In genomic region chr18:12243272-12243671, GRCh38 we compare ENCODE assay signal across 14 cellular contexts. TPM values are rescaled to one million over a fixed set of nuclear protein-coding genes. Genes with fewer than 3 reads are reported as not detected.
"Had no signal": no experiment of that assay in that cellular context is flagged by ENCODE, and none has a peak within 500 bp of the region (broad histone marks: within the 10 kb centered on the region; RNA-seq: fewer than 3 reads in every experiment).

No MANE protein-coding gene starts in this region.

RNA-seq across cellular contexts. Expression of gene CIDEA, which starts 10.9 kb away (rescaled TPM):
- total RNA-seq: activated B cell treated with CpG ODN at 0.5 μM for 24 hours; activated CD4-positive, alpha-beta memory T cell treated with anti-CD3 and anti-CD28 coated beads for 36 hours; activated CD4-positive, alpha-beta memory T cell treated with anti-CD3 and anti-CD28 coated beads, Interleukin-2, amount 10 ng/mL, durations not matched to agents 7 days and 5 days; activated CD4-positive, alpha-beta T cell treated with anti-CD3 and anti-CD28 coated beads for 36 hours; activated CD4-positive, alpha-beta T cell treated with anti-CD3 and anti-CD28 coated beads, Interleukin-2, amount 10 ng/mL, durations not matched to agents 24 days and 14 days; activated CD4-positive, alpha-beta T cell treated with anti-CD3 and anti-CD28 coated beads, Interleukin-2, amount 10 ng/mL, durations not matched to agents 7 days and 5 days; activated CD8-positive, alpha-beta memory T cell treated with anti-CD3 and anti-CD28 coated beads for 36 hours; activated CD8-positive, alpha-beta memory T cell treated with anti-CD3 and anti-CD28 coated beads, Interleukin-2, amount 10 ng/mL, durations not matched to agents 7 days and 5 days; activated CD8-positive, alpha-beta T cell treated with anti-CD3 and anti-CD28 coated beads for 36 hours; activated CD8-positive, alpha-beta T cell treated with anti-CD3 and anti-CD28 coated beads, Interleukin-2, amount 10 ng/mL, durations not matched to agents 7 days and 5 days; T-cell; T-helper 1 cell treated with Interleukin-12 subunit alpha and Interleukin-12 subunit beta and Interleukin-4 antibody, amounts not matched to agents 30 ng/mL and 1 ng/mL, for 36 hours; T-helper 17 cell; T-helper 2 cell treated with Interferon-gamma antibody and Interleukin-4, amounts not matched to agents 100 ng/mL and 5 ng/mL, for 36 hours had no signal
